ENCODE assay signal across 22 cellular contexts in the genomic region with DNA sequence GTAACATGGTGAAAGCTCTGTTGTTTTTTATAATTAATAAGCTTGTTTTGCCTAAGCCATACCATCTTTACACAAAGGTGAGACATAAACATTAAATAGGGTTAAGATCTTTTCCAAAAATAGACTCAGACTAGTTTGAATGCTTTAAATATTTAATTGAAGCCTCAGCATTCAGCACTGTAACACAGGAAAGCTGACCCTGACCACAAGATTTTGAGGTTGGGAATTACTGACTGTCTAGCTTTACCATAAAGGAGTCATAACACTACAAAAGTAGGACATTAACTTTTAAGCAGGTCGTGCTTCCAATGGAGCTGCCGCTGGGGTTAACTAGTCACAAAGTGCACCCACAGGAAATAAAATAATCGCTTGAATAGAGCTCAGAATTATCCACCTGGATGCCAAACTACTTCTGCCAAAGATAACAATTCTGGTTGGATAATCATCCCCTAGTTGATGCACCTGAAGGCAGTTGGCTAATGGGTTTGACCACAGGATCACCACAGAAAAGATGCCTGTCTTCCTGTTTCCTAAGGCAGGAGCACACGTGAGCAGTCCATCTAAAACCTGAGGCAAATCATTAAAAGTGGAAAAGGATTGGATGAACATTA.
A peak's percentile ranks its signal among the peaks of the same experiment; 100 is the strongest.
DNase-seq lines count a peak whose midpoint lies in the region; ATAC-seq, FAIRE-seq and TF ChIP-seq lines count a peak whose summit lies in the region.
"Had no signal": no experiment of that assay in that cellular context is flagged by ENCODE, and none has a peak within 500 bp of the region (broad histone marks: within the 10 kb centered on the region; RNA-seq: fewer than 3 reads in every experiment).

No MANE protein-coding gene starts in this region.

- H3K27me3 ChIP-seq in GM23248 (replicated peaks; ENCODE audit: insufficient read depth) (no peaks in the 10 kb centered on the region), HepG2 (ENCODE audit: control insufficient read depth in 1 of 2, insufficient read depth in 2 of 2, low read length in 2 of 2) (no peaks in the 10 kb centered on the region)
- H3K27me3 ChIP-seq: uterus had no signal

- no peak for TF ChIP-seq RAD21 in HepG2 (CRISPR knock-in tag; IDR thresholded peaks at IDR 0.05)

- in situ Hi-C loops in GM23248 (cut with MboI), result loop anchor here (10.0 to 25.0 kb wide), 3 partner anchors 177 to 469 kb away; partner anchors contain the start of gene SCN3A
- in situ Hi-C loops in HepG2 (cut with HindIII; ENCODE audit: extremely low pct_ligation_motif_present, low pct_unique_long_range_greater_than_20kb), result loop anchor here (5.0 kb wide), 2 partner anchors 107 to 182 kb away; partner anchors contain the start of gene COBLL1

- H3K4me1 ChIP-seq in GM23248 (ENCODE audit: insufficient read depth) (peaks cover 20% of the 10 kb centered on the region), HepG2 (ENCODE audit: insufficient read depth, low read length) (peaks cover 60% of the 10 kb centered on the region)
- H3K4me1 ChIP-seq: parathyroid adenoma, uterus had no signal

- no peaks in the 10 kb centered on the region for H3F3A ChIP-seq in GM23248 (ENCODE audit: insufficient read depth)

- H3K36me3 ChIP-seq in GM23248 (ENCODE audit: low read depth) (no peaks in the 10 kb centered on the region), HepG2 (replicated peaks in 1 of 2; ENCODE audit: control insufficient read depth in 1 of 2, insufficient read depth in 2 of 2, low read length in 2 of 2) (peaks cover 3 to 18% of the 10 kb centered on the region in 2 experiments)
- H3K36me3 ChIP-seq: uterus had no signal

- ATAC-seq in HepG2 (no peak), HG02610 (IDR thresholded peaks at IDR 0.05; ENCODE audit: unreplicated experiment) (no peak)

- H3K4me2 ChIP-seq in GM23248 (ENCODE audit: unreplicated experiment) (no peak overlapping the region), HepG2 (ENCODE audit: low read depth, low read length) (no peak overlapping the region)

- no peak overlapping the region for H3K4me3 Mint-ChIP-seq in MCF 10A (ENCODE audit: unreplicated experiment)
- H3K4me3 Mint-ChIP-seq: activated CD4-positive, alpha-beta T cell treated with anti-CD3 and anti-CD28 coated beads, Interleukin-2, amount 10 ng/mL, durations not matched to agents 24 days and 14 days; activated naive CD4-positive, alpha-beta T cell treated with anti-CD3 and anti-CD28 coated beads, Interleukin-2, amount 50 U/mL, for 24 hours; stimulated activated naive CD8-positive, alpha-beta T cell treated with anti-CD3 and anti-CD28 coated beads, Interleukin-15, Interleukin-2, amounts not matched to agents 100 ng/mL and 50 ng/mL, for 24 hours had no signal

- 85% methylated on average over 4 of the region's 4 CpGs for WGBS in GM23248 (ENCODE audit: low coverage in 1 of 2, low lambda C conversion rate in 2 of 2, missing lambda C conversion rate in 2 of 2), 2 experiments
- WGBS in HepG2 (ENCODE audit: low lambda C conversion rate), result 98% methylated on average over 4 of the region's 4 CpGs

- H3K4me3 ChIP-seq in GM23248 (no peak overlapping the region), HepG2 (replicated peaks in 1 of 3; ENCODE audit: insufficient read depth in 1 of 3, low read depth in 2 of 3, low read length in 3 of 3) (no peak overlapping the region)
- H3K4me3 ChIP-seq: uterus had no signal

- H3K9ac ChIP-seq in GM23248, result no peak overlapping the region
- H3K9ac ChIP-seq in HepG2 (ENCODE audit: insufficient read depth, low read depth, low read length), result no peak overlapping the region
- H3K9ac ChIP-seq: parathyroid adenoma had no signal

- H3K9me2 ChIP-seq in GM23248 (ENCODE audit: insufficient read depth), result no peaks in the 10 kb centered on the region

- H3K4me1 Mint-ChIP-seq in MCF 10A (ENCODE audit: insufficient read depth, unreplicated experiment), result peaks cover 30% of the 10 kb centered on the region
- H3K4me1 Mint-ChIP-seq: activated naive CD4-positive, alpha-beta T cell treated with anti-CD3 and anti-CD28 coated beads, Interleukin-2, amount 50 U/mL, for 24 hours had no signal

- no peaks in the 10 kb centered on the region for H4K20me1 ChIP-seq in GM23248 (ENCODE audit: insufficient read depth)
- no peaks in the 10 kb centered on the region for H4K20me1 ChIP-seq in HepG2 (ENCODE audit: insufficient read depth, low read length)

- no peak for FAIRE-seq in HepG2 (lab: Jason Lieb, UNC)
- FAIRE-seq: small intestine had no signal

- no TSS peak for BruUV-seq in MCF 10A (replicated peaks; lab: Mats Ljungman, UMichigan)
- no TSS peak for BruUV-seq in HepG2 (replicated peaks; lab: Mats Ljungman, UMichigan)

- intact Hi-C loops in MCF 10A (cut with micrococcal nuclease) (loop anchor here (5.0 kb wide), 2 partner anchors 257 to 467 kb away; partner anchors contain the start of gene SCN3A), HepG2 (cut with micrococcal nuclease; ENCODE audit: unreplicated experiment) (loop anchor here (5.0 to 10.0 kb wide), 2 partner anchors 469 to 557 kb away; partner anchors contain the start of gene SCN3A)

- H3K27ac ChIP-seq in GM23248, result no peak overlapping the region
- H3K27ac ChIP-seq in HepG2 (ENCODE audit: extremely low read length, insufficient read depth, low read length), result no peak overlapping the region
- H3K27ac ChIP-seq: parathyroid adenoma, uterus had no signal

- POLR2A ChIA-PET in MCF 10A (lab: Yijun Ruan, JAX) (interaction anchor here (0.7 to 4.4 kb wide), 11 partner anchors 13 to 185 kb away, joined by 3 to 24 read pairs (median 5); partner anchors contain the start of gene COBLL1), HepG2 (lab: Yijun Ruan, JAX) (interaction anchor here (0.9 kb wide), 1 partner anchor 107 kb away, joined by 3 read pairs; no protein-coding TSS in a partner anchor)

- H3K9me3 Mint-ChIP-seq in MCF 10A (ENCODE audit: unreplicated experiment), result no peaks in the 10 kb centered on the region
- H3K9me3 Mint-ChIP-seq: activated CD4-positive, alpha-beta T cell treated with anti-CD3 and anti-CD28 coated beads, Interleukin-2, amount 10 ng/mL, durations not matched to agents 24 days and 14 days; activated naive CD4-positive, alpha-beta T cell treated with anti-CD3 and anti-CD28 coated beads, Interleukin-2, amount 50 U/mL, for 24 hours; stimulated activated naive CD8-positive, alpha-beta T cell treated with anti-CD3 and anti-CD28 coated beads, Interleukin-15, Interleukin-2, amounts not matched to agents 100 ng/mL and 50 ng/mL, for 24 hours had no signal

- no peak overlapping the region for H3K27ac Mint-ChIP-seq in MCF 10A (ENCODE audit: low read depth, unreplicated experiment)
- H3K27ac Mint-ChIP-seq: activated CD4-positive, alpha-beta T cell treated with anti-CD3 and anti-CD28 coated beads, Interleukin-2, amount 10 ng/mL, durations not matched to agents 24 days and 14 days; activated naive CD4-positive, alpha-beta T cell treated with anti-CD3 and anti-CD28 coated beads, Interleukin-2, amount 50 U/mL, for 24 hours; stimulated activated naive CD8-positive, alpha-beta T cell treated with anti-CD3 and anti-CD28 coated beads, Interleukin-15, Interleukin-2, amounts not matched to agents 100 ng/mL and 50 ng/mL, for 24 hours had no signal

- no peaks in the 10 kb centered on the region for H3K9me3 ChIP-seq in GM23248 (ENCODE audit: low read depth)
- H3K9me3 ChIP-seq in HepG2 (ENCODE audit: low read length), result no peaks in the 10 kb centered on the region
- H3K9me3 ChIP-seq: uterus had no signal

- DNase-seq in GM23248 (peak; percentile 10), NCI-H2107 (lab: John Stamatoyannopoulos, UW) (peak; percentile 18), MCF 10A (ENCODE audit: unreplicated experiment) (peak; percentile 70), HepG2 (ENCODE audit: low spot score) (no peak), dermis blood vessel endothelial cell (no peak), HPDE6-E6E7 (ENCODE audit: extremely low spot score) (no peak), DMS 273 treated with DMSO at 0.1 percent for 48 hours (lab: John Stamatoyannopoulos, UW) (no peak)
- DNase-seq: activated CD4-positive, alpha-beta T cell treated with anti-CD3 and anti-CD28 coated beads, Interleukin-2, amount 10 ng/mL, durations not matched to agents 24 days and 14 days; activated T-cell treated with anti-CD3 and anti-CD28 coated beads, Interleukin-2, amount 50 U/mL, for 1 hour; AML-193; effector memory CD4-positive, alpha-beta T cell; HCEC 1CT; IMR-90; NCI-H1694 treated with DMSO at 0.1 percent for 48 hours; SHP77 treated with DMSO at 0.1 percent for 48 hours; small intestine; T1000; uterus had no signal

- TF ChIP-seq CTCF in MCF 10A (IDR thresholded peaks at IDR 0.05; ENCODE audit: unreplicated experiment) (no peak), HepG2 (CRISPR knock-in tag; IDR thresholded peaks at IDR 0.05) (no peak)

- no peak for TF ChIP-seq POLR2A in HepG2 (IDR thresholded peaks at IDR 0.05; ENCODE audit: insufficient read depth in 1 of 2, low read depth in 2 of 2, low read length in 2 of 2)

- no peak overlapping the region for H2AFZ ChIP-seq in GM23248
- no peak overlapping the region for H2AFZ ChIP-seq in HepG2 (ENCODE audit: low read length)
- H2AFZ ChIP-seq: parathyroid adenoma had no signal

- TF ChIP-seq EP300 in HepG2 (IDR thresholded peaks at IDR 0.05; ENCODE audit: low read depth in 2 of 2, low read length in 2 of 2), result no peak
- TF ChIP-seq EP300 in HepG2 (CRISPR knock-in tag; IDR thresholded peaks at IDR 0.05; ENCODE audit: borderline replicate concordance), result no peak

- CTCF ChIA-PET in MCF 10A (lab: Yijun Ruan, JAX) (interaction anchor here (0.6 to 5.6 kb wide), 16 partner anchors 10 to 699 kb away, joined by 3 to 67 read pairs (median 6); partner anchors contain the start of genes COBLL1 and SCN3A), HepG2 (lab: Yijun Ruan, JAX; ENCODE audit: low intra/inter-chr PET ratio, low total read pairs) (no interaction called here)

- H3K36me3 Mint-ChIP-seq in MCF 10A (ENCODE audit: insufficient read depth, unreplicated experiment), result no peaks in the 10 kb centered on the region
- H3K36me3 Mint-ChIP-seq: activated naive CD4-positive, alpha-beta T cell treated with anti-CD3 and anti-CD28 coated beads, Interleukin-2, amount 50 U/mL, for 24 hours had no signal

- H3K27me3 Mint-ChIP-seq in MCF 10A (ENCODE audit: insufficient read depth, unreplicated experiment), result no peaks in the 10 kb centered on the region

- H3K79me2 ChIP-seq in GM23248 (ENCODE audit: insufficient read depth), result no peaks in the 10 kb centered on the region
- peaks cover 22% of the 10 kb centered on the region for H3K79me2 ChIP-seq in HepG2 (ENCODE audit: insufficient read depth, low read length)
- H3K79me2 ChIP-seq: parathyroid adenoma had no signal

TF ChIP-seq in HepG2, 621 proteins besides CTCF, POLR2A, EP300 and RAD21 (continues in another document):
- TF ChIP-seq RBM22 (optimal IDR thresholded peaks at IDR 0.05; ENCODE audit: low read length) (peak; percentile 13), NKX3-1 (CRISPR knock-in tag; IDR thresholded peaks at IDR 0.05) (no peak)
- TF ChIP-seq, protein P1, sequence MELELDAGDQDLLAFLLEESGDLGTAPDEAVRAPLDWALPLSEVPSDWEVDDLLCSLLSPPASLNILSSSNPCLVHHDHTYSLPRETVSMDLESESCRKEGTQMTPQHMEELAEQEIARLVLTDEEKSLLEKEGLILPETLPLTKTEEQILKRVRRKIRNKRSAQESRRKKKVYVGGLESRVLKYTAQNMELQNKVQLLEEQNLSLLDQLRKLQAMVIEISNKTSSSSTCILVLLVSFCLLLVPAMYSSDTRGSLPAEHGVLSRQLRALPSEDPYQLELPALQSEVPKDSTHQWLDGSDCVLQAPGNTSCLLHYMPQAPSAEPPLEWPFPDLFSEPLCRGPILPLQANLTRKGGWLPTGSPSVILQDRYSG (CRISPR knock-in tag; IDR thresholded peaks at IDR 0.05), result no peak

Comparison
In these comparisons a context has a peak if more than half of its experiments do, and no peak if none do; other contexts are left out.
1. DNase-seq: peak in GM23248 (single experiment), NCI-H2107 (single experiment) and MCF 10A (single experiment); none in HepG2 (single experiment), dermis blood vessel endothelial cell (single experiment), HPDE6-E6E7 (single experiment) and DMS 273 treated with DMSO at 0.1 percent for 48 hours (single experiment).